In genomic region chr2:44799105-44799504, GRCh38 we compare ENCODE assay signal across 31 cellular contexts.
DNase-seq lines count a peak whose midpoint lies in the region; ATAC-seq, FAIRE-seq and TF ChIP-seq lines count a peak whose summit lies in the region.
"Had no signal": no experiment of that assay in that cellular context is flagged by ENCODE, and none has a peak within 500 bp of the region (broad histone marks: within the 10 kb centered on the region; RNA-seq: fewer than 3 reads in every experiment).

No MANE protein-coding gene starts in this region.

- intact Hi-C loops in HepG2 (cut with micrococcal nuclease; ENCODE audit: unreplicated experiment) (no loop called here), right lobe of liver (cut with DNase I) (no loop called here), K562 (cut with micrococcal nuclease) (no loop called here)

- H3K4me3 ChIP-seq in HepG2 (replicated peaks in 1 of 3; ENCODE audit: insufficient read depth in 1 of 3, low read depth in 2 of 3, low read length in 3 of 3) (no peak overlapping the region), right lobe of liver (no peak overlapping the region), K562 (no peak overlapping the region)
- H3K4me3 ChIP-seq: A549; BLaER1; BLaER1 treated with 17β-estradiol and CSF1 and Interleukin-3, amounts not matched to agents 10 nM and 100 nM had no signal

- BruUV-seq in HepG2 (replicated peaks; lab: Mats Ljungman, UMichigan) (no TSS peak), K562 (replicated peaks; lab: Mats Ljungman, UMichigan) (no TSS peak)

- H3K4me2 ChIP-seq in HepG2 (ENCODE audit: low read depth, low read length): no peak overlapping the region
- H3K4me2 ChIP-seq in K562 (ENCODE audit: insufficient read depth, low read length): no peak overlapping the region
- H3K4me2 ChIP-seq: A549; BLaER1; BLaER1 treated with 17β-estradiol and CSF1 and Interleukin-3, amounts not matched to agents 10 nM and 100 nM had no signal

- FAIRE-seq in HepG2 (lab: Jason Lieb, UNC) (no peak), K562 (lab: Jason Lieb, UNC) (no peak)
- FAIRE-seq: A204.1, A549, D721Med had no signal

- in situ Hi-C loops in HepG2 (cut with HindIII; ENCODE audit: extremely low pct_ligation_motif_present, low pct_unique_long_range_greater_than_20kb): no loop called here
- in situ Hi-C loops in K562 (cut with MboI): no loop called here

- H3K9me3 ChIP-seq in HepG2 (ENCODE audit: low read length) (no peaks in the 10 kb centered on the region), right lobe of liver (no peaks in the 10 kb centered on the region), K562 (replicated peaks; ENCODE audit: control insufficient read depth, insufficient read depth, low read depth, low read length) (no peaks in the 10 kb centered on the region)
- H3K9me3 ChIP-seq: A549, BE2C, Caco-2 had no signal

- H3K9ac ChIP-seq in HepG2 (ENCODE audit: insufficient read depth, low read depth, low read length) (no peak overlapping the region), K562 (ENCODE audit: insufficient read depth in 1 of 2, low read depth in 2 of 2, low read length in 2 of 2) (no peak overlapping the region)
- H3K9ac ChIP-seq: BLaER1; BLaER1 treated with 17β-estradiol and CSF1 and Interleukin-3, amounts not matched to agents 10 nM and 100 nM had no signal

- no peaks in the 10 kb centered on the region for H3K79me2 ChIP-seq in HepG2 (ENCODE audit: insufficient read depth, low read length)
- H3K79me2 ChIP-seq in K562 (ENCODE audit: control insufficient read depth, insufficient read depth, low read length): no peaks in the 10 kb centered on the region

- TF ChIP-seq EP300 in HepG2 (IDR thresholded peaks at IDR 0.05; ENCODE audit: low read depth in 2 of 2, low read length in 2 of 2) (no peak), HepG2 (CRISPR knock-in tag; IDR thresholded peaks at IDR 0.05; ENCODE audit: borderline replicate concordance) (no peak), K562 (IDR thresholded peaks at IDR 0.05; ENCODE audit: low read length) (no peak)

- no peaks in the 10 kb centered on the region for H3K9me1 ChIP-seq in K562 (ENCODE audit: control insufficient read depth, insufficient read depth, low read length)

- H3K27ac ChIP-seq in HepG2 (ENCODE audit: extremely low read length, insufficient read depth, low read length) (no peak overlapping the region), right lobe of liver (no peak overlapping the region), K562 (ENCODE audit: extremely low read depth, low read depth, low read length) (no peak overlapping the region)
- H3K27ac ChIP-seq: 22Rv1; A549; BLaER1; BLaER1 treated with 17β-estradiol and CSF1 and Interleukin-3, amounts not matched to agents 10 nM and 100 nM; C4-2B had no signal

- H3K27me3 ChIP-seq in HepG2 (ENCODE audit: control insufficient read depth in 1 of 2, insufficient read depth in 2 of 2, low read length in 2 of 2): peaks cover 2 to 42% of the 10 kb centered on the region in 2 experiments; a peak in 4 of 5 replicates
- H3K27me3 ChIP-seq in right lobe of liver: peaks cover 0 to 5% of the 10 kb centered on the region in 2 donors
- peaks cover 40 to 56% of the 10 kb centered on the region in 2 experiments; a peak in 4 of 5 replicates for H3K27me3 ChIP-seq in K562 (ENCODE audit: control insufficient read depth in 2 of 2, insufficient read depth in 2 of 2, low read length in 2 of 2)
- H3K27me3 ChIP-seq: BE2C had no signal

- TF ChIP-seq POLR2A in HepG2 (IDR thresholded peaks at IDR 0.05; ENCODE audit: insufficient read depth in 1 of 2, low read depth in 2 of 2, low read length in 2 of 2): no peak
- TF ChIP-seq POLR2A in right lobe of liver (IDR thresholded peaks at IDR 0.05): no peak
- no peak for TF ChIP-seq POLR2A in K562 (conservative IDR thresholded peaks at IDR 0.05)

- WGBS in HepG2 (ENCODE audit: low lambda C conversion rate): 27% methylated on average over 3 of the region's 3 CpGs
- WGBS in right lobe of liver (ENCODE audit: insufficient coverage, low coverage, low lambda C conversion rate, missing lambda C conversion rate): 73% methylated on average over 3 of the region's 3 CpGs
- 4% methylated on average over 3 of the region's 3 CpGs for WGBS in K562 (ENCODE audit: insufficient coverage, low coverage, missing lambda C conversion rate)

- TF ChIP-seq RAD21 in HepG2 (CRISPR knock-in tag; IDR thresholded peaks at IDR 0.05): no peak
- no peak for TF ChIP-seq RAD21 in K562 (CRISPR knock-in tag; conservative IDR thresholded peaks at IDR 0.05 in 1 of 2, IDR thresholded peaks at IDR 0.05 in 1 of 2)

- ATAC-seq in HepG2: no peak
- ATAC-seq in right lobe of liver: no peak
- no peak for ATAC-seq in K562
- ATAC-seq: A549; CD8-positive, alpha-beta T cell had no signal

- TF ChIP-seq CTCF in HepG2 (CRISPR knock-in tag; IDR thresholded peaks at IDR 0.05): no peak
- no peak for TF ChIP-seq CTCF in right lobe of liver (IDR thresholded peaks at IDR 0.05)
- TF ChIP-seq CTCF in K562 (IDR thresholded peaks at IDR 0.05 in 2 of 3, conservative IDR thresholded peaks at IDR 0.05 in 1 of 3; ENCODE audit: insufficient read depth in 2 of 3, low read depth in 1 of 3, low read length in 3 of 3): no peak

- POLR2A ChIA-PET in HepG2 (lab: Yijun Ruan, JAX): no interaction called here
- POLR2A ChIA-PET in K562 (lab: Yijun Ruan, JAX): interaction anchor here (0.6 kb wide), 1 partner anchor 119 kb away, joined by 3 read pairs; no protein-coding TSS in a partner anchor

- H2AFZ ChIP-seq in HepG2 (ENCODE audit: low read length) (no peak overlapping the region), K562 (ENCODE audit: low read depth, low read length) (no peak overlapping the region)

- H4K20me1 ChIP-seq in HepG2 (ENCODE audit: insufficient read depth, low read length) (no peaks in the 10 kb centered on the region), K562 (replicated peaks; ENCODE audit: control insufficient read depth, insufficient read depth, low read length) (no peaks in the 10 kb centered on the region)

- DNase-seq in HepG2 (ENCODE audit: low spot score): no peak
- DNase-seq in right lobe of liver: no peak
- DNase-seq in K562 (ENCODE audit: extremely low read depth in 1 of 4, low spot score in 3 of 4): no peak
- no peak for DNase-seq in NCI-H1694 (lab: John Stamatoyannopoulos, UW)
- DNase-seq: 8988T; ACHN; AML-193; BE2C; C1 segment of cervical spinal cord; Caco-2; Calu3; CD4-positive, alpha-beta memory T cell; CD4-positive, alpha-beta T cell; CD4-positive, CD25-positive, alpha-beta regulatory T cell; CD8-positive, alpha-beta memory T cell; CD8-positive, alpha-beta T cell; COR-L47; DMS 273 treated with DMSO at 0.1 percent for 48 hours; DMS153; DMS53; DMS79; DMS79 treated with DMSO at 0.1 percent for 48 hours; DND-41; EL had no signal

- H3K4me1 ChIP-seq in HepG2 (ENCODE audit: insufficient read depth, low read length) (no peaks in the 10 kb centered on the region), right lobe of liver (peaks cover 0 to 5% (median 0%) of the 10 kb centered on the region in 4 donors), K562 (replicated peaks in 1 of 2; ENCODE audit: control insufficient read depth in 2 of 2, insufficient read depth in 2 of 2, low read length in 2 of 2) (peaks cover 0 to 10% of the 10 kb centered on the region in 2 experiments; a peak in 1 of 5 replicates)
- H3K4me1 ChIP-seq: A549, BE2C, BLaER1, Caco-2 had no signal

- CTCF ChIA-PET in HepG2 (lab: Yijun Ruan, JAX; ENCODE audit: low intra/inter-chr PET ratio, low total read pairs) (no interaction called here), K562 (lab: Yijun Ruan, JAX; ENCODE audit: low intra/inter-chr PET ratio) (no interaction called here)

- no peaks in the 10 kb centered on the region for H3K36me3 ChIP-seq in HepG2 (replicated peaks in 1 of 2; ENCODE audit: control insufficient read depth in 1 of 2, insufficient read depth in 2 of 2, low read length in 2 of 2)
- H3K36me3 ChIP-seq in right lobe of liver: no peaks in the 10 kb centered on the region
- no peaks in the 10 kb centered on the region for H3K36me3 ChIP-seq in K562 (ENCODE audit: control insufficient read depth, insufficient read depth, low read length)
- H3K36me3 ChIP-seq: BE2C; BLaER1; BLaER1 treated with 17β-estradiol and CSF1 and Interleukin-3, amounts not matched to agents 10 nM and 100 nM had no signal

TF ChIP-seq in HepG2, 621 proteins besides CTCF, POLR2A, EP300 and RAD21 (continues in another document):
- TF ChIP-seq RBM39 (IDR thresholded peaks at IDR 0.05; ENCODE audit: low read depth, low read length, poor library complexity, severe bottlenecking) (no peak), ZNF629 (CRISPR knock-in tag; conservative IDR thresholded peaks at IDR 0.05) (peak; percentile 70), PHF20 (CRISPR knock-in tag; IDR thresholded peaks at IDR 0.05) (no peak)

TF ChIP-seq in K562, 482 proteins besides CTCF, POLR2A, EP300 and RAD21:
- peak; percentile 49; the same call in 1 of the 2 replicates for TF ChIP-seq BCOR (IDR thresholded peaks at IDR 0.05)
- TF ChIP-seq RBM25 (IDR thresholded peaks at IDR 0.05; ENCODE audit: low read depth, low read length, severe bottlenecking): peak; percentile 90
- TF ChIP-seq RBM15 (IDR thresholded peaks at IDR 0.05; ENCODE audit: insufficient read depth, low read length): no peak
TF ChIP-seq in K562: peak in this region for 2.
